20 cellular contexts compared by ENCODE assay signal in genomic region chr13:31733066-31733465, GRCh38. TPM values are rescaled to one million over a fixed set of nuclear protein-coding genes. Genes with fewer than 3 reads are reported as not detected.
DNase-seq lines count a peak whose midpoint lies in the region; ATAC-seq, FAIRE-seq and TF ChIP-seq lines count a peak whose summit lies in the region.
"Had no signal": no experiment of that assay in that cellular context is flagged by ENCODE, and none has a peak within 500 bp of the region (broad histone marks: within the 10 kb centered on the region; RNA-seq: fewer than 3 reads in every experiment).

No MANE protein-coding gene starts in this region.

- H4K20me1 ChIP-seq in IMR-90 (ENCODE audit: insufficient read depth, low read length) (no peaks in the 10 kb centered on the region), GM12878 (ENCODE audit: control insufficient read depth, insufficient read depth) (no peaks in the 10 kb centered on the region)

- H2BK5ac ChIP-seq in IMR-90 (ENCODE audit: low read depth, low read length, poor library complexity, severe bottlenecking), result no peak overlapping the region

- H3K79me2 ChIP-seq in GM12878 (ENCODE audit: control insufficient read depth, insufficient read depth, low read length), result no peaks in the 10 kb centered on the region

- TF ChIP-seq RAD21 in IMR-90 (IDR thresholded peaks at IDR 0.05; ENCODE audit: low read length) (no peak), GM12878 (IDR thresholded peaks at IDR 0.05; ENCODE audit: insufficient read depth, low read depth, low read length) (no peak)

- no peak overlapping the region for H3K14ac ChIP-seq in IMR-90 (replicated peaks; ENCODE audit: low read depth, low read length)

- H2AFZ ChIP-seq in IMR-90 (replicated peaks; ENCODE audit: low read length, poor library complexity) (no peak overlapping the region), GM12878 (ENCODE audit: control insufficient read depth, low read depth, low read length) (no peak overlapping the region)

- H3K9me3 ChIP-seq in IMR-90 (ENCODE audit: control insufficient read depth, insufficient read depth, low read length) (no peaks in the 10 kb centered on the region), GM12878 (replicated peaks; ENCODE audit: control insufficient read depth, insufficient read depth, low read length) (no peaks in the 10 kb centered on the region), left lung (no peaks in the 10 kb centered on the region), thoracic aorta (no peaks in the 10 kb centered on the region)
- H3K9me3 ChIP-seq: esophagus muscularis mucosa, heart left ventricle, right atrium auricular region had no signal

- no peak overlapping the region for H2AK5ac ChIP-seq in IMR-90 (ENCODE audit: low read depth, low read length)

- BruUV-seq in IMR-90 (replicated peaks; lab: Mats Ljungman, UMichigan) (no TSS peak), GM12878 (replicated peaks; lab: Mats Ljungman, UMichigan) (no TSS peak)

- no peak overlapping the region for H3K18ac ChIP-seq in IMR-90 (ENCODE audit: low read depth, low read length)

- POLR2A ChIA-PET in IMR-90 (lab: Charles Lee; ENCODE audit: unreplicated experiment), result no interaction called here
- POLR2A ChIA-PET in GM12878 (lab: Charles Lee), result no interaction called here

- H3K79me1 ChIP-seq in IMR-90 (ENCODE audit: low read depth in 1 of 2, low read length in 2 of 2), result no peaks in the 10 kb centered on the region

- no peaks in the 10 kb centered on the region for H3K9me1 ChIP-seq in IMR-90 (ENCODE audit: insufficient read depth, low read length)

- TF ChIP-seq POLR2A in IMR-90 (IDR thresholded peaks at IDR 0.05; ENCODE audit: low read depth, low read length) (no peak), GM12878 (IDR thresholded peaks at IDR 0.05; ENCODE audit: low read depth, low read length) (no peak)

- TF ChIP-seq CTCF in IMR-90 (conservative IDR thresholded peaks at IDR 0.05; ENCODE audit: low read depth, low read length) (no peak), GM12878 (IDR thresholded peaks at IDR 0.05 in 2 of 3, conservative IDR thresholded peaks at IDR 0.05 in 1 of 3; ENCODE audit: control insufficient read depth in 2 of 3, extremely low read depth in 1 of 3, insufficient read depth in 1 of 3, low read depth in 3 of 3, low read length in 3 of 3) (no peak), left lung (IDR thresholded peaks at IDR 0.05) (no peak), thoracic aorta (IDR thresholded peaks at IDR 0.05) (no peak)

- no peaks in the 10 kb centered on the region for H3K36me3 ChIP-seq in IMR-90 (ENCODE audit: control insufficient read depth, insufficient read depth, low read length)
- H3K36me3 ChIP-seq in GM12878 (ENCODE audit: control insufficient read depth in 2 of 2, insufficient read depth in 2 of 2, low read length in 1 of 2), result no peaks in the 10 kb centered on the region
- no peaks in the 10 kb centered on the region for H3K36me3 ChIP-seq in left lung
- H3K36me3 ChIP-seq in thoracic aorta, result no peaks in the 10 kb centered on the region
- H3K36me3 ChIP-seq: esophagus muscularis mucosa, heart left ventricle, right atrium auricular region had no signal

- no peak overlapping the region for H3K27ac ChIP-seq in IMR-90 (ENCODE audit: insufficient read depth, low read length)
- no peak overlapping the region for H3K27ac ChIP-seq in GM12878 (ENCODE audit: control insufficient read depth, insufficient read depth)
- no peak overlapping the region for H3K27ac ChIP-seq in left lung
- no peak overlapping the region for H3K27ac ChIP-seq in thoracic aorta
- H3K27ac ChIP-seq: esophagus muscularis mucosa, heart left ventricle, right atrium auricular region had no signal

- SMC1A ChIA-PET in GM12878 (lab: Charles Lee; ENCODE audit: uncharacterized antibody, unreplicated experiment), result interaction anchor here (0.6 to 1.5 kb wide), 3 partner anchors 8 to 301 kb away, joined by 3 read pairs; no protein-coding TSS in a partner anchor

- DNase-seq in IMR-90 (peak; percentile 40), GM12878 (ENCODE audit: low read depth, low spot score) (no peak), left lung (no peak), thoracic aorta (ENCODE audit: low spot score) (no peak), AG08396 (ENCODE audit: low spot score) (no peak), iPS-NIHi7 (ENCODE audit: extremely low spot score) (no peak)
- DNase-seq: activated naive CD8-positive, alpha-beta T cell treated with anti-CD3 and anti-CD28 coated beads, Interleukin-2, amount 10 ng/mL, durations not matched to agents 7 days and 5 days; heart left ventricle; islet precursor cell; Kasumi-1; NCI-H1105; NCI-H69; stimulated activated naive CD8-positive, alpha-beta T cell treated with anti-CD3 and anti-CD28 coated beads, Interleukin-15, amount 100 ng/mL, for 72 hours had no signal

- H2BK120ac ChIP-seq in IMR-90 (ENCODE audit: low read depth, low read length), result no peak overlapping the region

- H3K56ac ChIP-seq in IMR-90 (ENCODE audit: extremely low read depth, insufficient read depth, low read length), result no peak overlapping the region

- H4K91ac ChIP-seq in IMR-90 (ENCODE audit: insufficient read depth, low read depth, low read length), result no peak overlapping the region

- H2AK9ac ChIP-seq in IMR-90 (replicated peaks; ENCODE audit: low read depth, low read length, poor library complexity), result no peak overlapping the region

- intact Hi-C loops in IMR-90 (cut with micrococcal nuclease) (loop anchor here (10.0 kb wide), 1 partner anchor 78 kb away; no protein-coding TSS in a partner anchor), GM12878 (cut with micrococcal nuclease; ENCODE audit: unreplicated experiment) (no loop called here), left lung (cut with DNase I) (no loop called here)

- peak; percentile 49 for ATAC-seq in IMR-90 (ENCODE audit: low read depth)
- 0 out of 3 replicates have a peak, but pooled peaks have one; percentile 23 for ATAC-seq in GM12878
- peak; percentile 45 for ATAC-seq in left lung
- ATAC-seq in thoracic aorta (ENCODE audit: insufficient number of reproducible peaks, low FRiP score, low read depth), result no peak
- ATAC-seq in GM21717 (IDR thresholded peaks at IDR 0.05; ENCODE audit: unreplicated experiment), result no peak
- ATAC-seq: heart left ventricle; stimulated activated naive CD8-positive, alpha-beta T cell treated with anti-CD3 and anti-CD28 coated beads, Interleukin-15, amount 100 ng/mL, for 72 hours had no signal

- no CpG with 5 or more reads among the region's 5 CpGs for WGBS in IMR-90 (ENCODE audit: extremely low coverage in 2 of 2, insufficient read length in 1 of 2), 2 experiments
- 21% methylated on average over 5 of the region's 5 CpGs for WGBS in GM12878 (ENCODE audit: insufficient coverage, insufficient replicate concordance, low lambda C conversion rate, missing lambda C conversion rate)

- no peak overlapping the region for H4K5ac ChIP-seq in IMR-90 (ENCODE audit: low read depth, low read length)

- no peak for TF ChIP-seq EP300 in GM12878 (IDR thresholded peaks at IDR 0.05; ENCODE audit: borderline replicate concordance in 1 of 2, control insufficient read depth in 1 of 2, low read depth in 2 of 2, low read length in 2 of 2)

- RAD21 ChIA-PET in GM12878 (lab: Charles Lee; ENCODE audit: unreplicated experiment), result no interaction called here

- H2BK15ac ChIP-seq in IMR-90 (ENCODE audit: low read depth, low read length), result no peak overlapping the region

- H3K4ac ChIP-seq in IMR-90 (ENCODE audit: low read depth, low read length), result no peak overlapping the region

- H3K9ac ChIP-seq in IMR-90 (ENCODE audit: low read depth, low read length) (no peak overlapping the region), GM12878 (ENCODE audit: control insufficient read depth, insufficient read depth, low read length) (no peak overlapping the region)

- no peaks in the 10 kb centered on the region for H3K4me1 ChIP-seq in IMR-90 (ENCODE audit: control insufficient read depth, insufficient read depth, low read length)
- H3K4me1 ChIP-seq in GM12878 (ENCODE audit: control insufficient read depth, insufficient read depth, low read length), result no peaks in the 10 kb centered on the region
- peaks cover 0 to 11% of the 10 kb centered on the region in 2 donors for H3K4me1 ChIP-seq in left lung
- H3K4me1 ChIP-seq in thoracic aorta (ENCODE audit: control insufficient read depth in 1 of 2, low read depth in 2 of 2), result peaks cover 0 to 2% of the 10 kb centered on the region in 2 donors
- H3K4me1 ChIP-seq: esophagus muscularis mucosa, right atrium auricular region had no signal

- 0 out of 2 replicates have a peak overlapping the region, but pooled peaks have one; percentile 10 for H3K4me3 ChIP-seq in IMR-90 (ENCODE audit: insufficient read depth, low read depth, low read length)
- no peak overlapping the region for H3K4me3 ChIP-seq in GM12878
- peak overlapping the region in 1 of 2 donors; percentile 16 for H3K4me3 ChIP-seq in left lung
- H3K4me3 ChIP-seq in thoracic aorta, result peak overlapping the region; percentile 40
- H3K4me3 ChIP-seq: esophagus muscularis mucosa had no signal

- no peak for FAIRE-seq in GM12878 (lab: Jason Lieb, UNC)
- FAIRE-seq: G401.6 had no signal

- 0 out of 2 replicates have a peak overlapping the region, but pooled peaks have one; percentile 5 for H3K23ac ChIP-seq in IMR-90 (ENCODE audit: low read depth, low read length)

- no peak overlapping the region for H4K8ac ChIP-seq in IMR-90 (ENCODE audit: low read depth in 2 of 2, low read length in 2 of 2)

- dilution Hi-C loops in IMR-90 (cut with HindIII; ENCODE audit: low sequenced_read_pairs, unreplicated experiment), result no loop called here

- H2BK20ac ChIP-seq in IMR-90 (ENCODE audit: low read depth, low read length), result no peak overlapping the region

- peaks cover 5% of the 10 kb centered on the region; the same call in 1 of the 2 replicates for H3K27me3 ChIP-seq in IMR-90 (ENCODE audit: control insufficient read depth, insufficient read depth, low read length)
- no peaks in the 10 kb centered on the region for H3K27me3 ChIP-seq in GM12878 (replicated peaks in 1 of 2; ENCODE audit: control insufficient read depth in 2 of 2, insufficient read depth in 2 of 2, low read length in 1 of 2)
- no peaks in the 10 kb centered on the region for H3K27me3 ChIP-seq in left lung
- H3K27me3 ChIP-seq in thoracic aorta (replicated peaks; ENCODE audit: insufficient read depth), result no peaks in the 10 kb centered on the region
- H3K27me3 ChIP-seq: esophagus muscularis mucosa, heart left ventricle, right atrium auricular region had no signal

- CTCF ChIA-PET in IMR-90 (lab: Yijun Ruan, JAX) (interaction anchor here (0.6 to 1.2 kb wide), 2 partner anchors 8 to 21 kb away, joined by 3 to 6 read pairs; no protein-coding TSS in a partner anchor), GM12878 (lab: Yijun Ruan, JAX) (interaction anchor here (0.8 to 2.4 kb wide), 4 partner anchors 8 to 303 kb away, joined by 3 to 8 read pairs (median 4); no protein-coding TSS in a partner anchor)

- H3K4me2 ChIP-seq in IMR-90 (ENCODE audit: low read depth, low read length), result peak overlapping the region; percentile 89
- H3K4me2 ChIP-seq in GM12878 (ENCODE audit: control insufficient read depth, insufficient read depth), result no peak overlapping the region

- in situ Hi-C loops in IMR-90 (cut with MboI; ENCODE audit: low sequenced_read_pairs) (loop anchor here (10.0 to 25.0 kb wide), 3 partner anchors 198 to 496 kb away; no protein-coding TSS in a partner anchor), GM12878 (cut with MboI) (loop anchor here (10.0 kb wide), 1 partner anchor 498 kb away; no protein-coding TSS in a partner anchor)

RNA-seq across cellular contexts. Expression of gene RXFP2, which starts 6.3 kb away (rescaled TPM):
- total RNA-seq in IMR-90 (2012; rRNA removed) (not detected in 2 replicates), GM12878 (2014; rRNA removed) (not detected in 2 replicates), GM12878 (2014; rRNA removed; fragmentation: Illumina TruSeq; extraction: Trizol) (not detected in 2 replicates), GM12878 (2021) (not detected in 2 replicates), left lung (not detected), thoracic aorta (1 to 10 TPM in 1 of 2 donors, under 1 TPM in 1; 0.21 to 3.0 TPM)
- polyA plus RNA-seq in IMR-90 (2012; rRNA removed) (not detected in 2 replicates), GM12878 (2011; rRNA removed) (0.05 TPM in 1 of 2 replicates, not detected in the other), GM12878 (2014; fragmentation: Illumina TruSeq; extraction: Trizol) (0.01 TPM in 1 of 2 replicates, not detected in the other), GM12878 (2014; fragmentation: Nextera tagmentation; extraction: Ambion mirVana) (not detected), GM12878 (2014; rRNA removed) (not detected in 2 replicates), GM12878 (2016; fragmentation: Nextera tagmentation; extraction: Ambion mirVana) (not detected)
- polyA plus RNA-seq in IMR-90 (2012; cell fraction: cytosol; rRNA removed), result not detected in 2 replicates
- not detected in 2 replicates for polyA plus RNA-seq in IMR-90 (2012; cell fraction: nucleus; rRNA removed; ENCODE audit: low replicate concordance)
- total RNA-seq in GM12878 (2013; cell fraction: nucleolus; rRNA removed), result not detected in 2 replicates
- polyA plus RNA-seq in GM12878 (2011; ENCODE audit: low read depth), result not detected
- not detected in 2 replicates for polyA plus RNA-seq in GM12878 (2011; cell fraction: cytosol; rRNA removed)
- polyA plus RNA-seq in GM12878 (2011; cell fraction: nucleus; rRNA removed), result 0.10 TPM in 1 of 2 replicates, not detected in the other
- polyA plus RNA-seq in GM12878 (2012), result not detected in 2 replicates
- polyA minus RNA-seq in GM12878 (2011; rRNA and poly(A)+ RNA removed), result not detected in 2 replicates
- polyA minus RNA-seq in GM12878 (2011; cell fraction: cytosol; rRNA and poly(A)+ RNA removed), result not detected in 2 replicates
- polyA minus RNA-seq in GM12878 (2011; cell fraction: nucleus; rRNA and poly(A)+ RNA removed), result not detected in 2 replicates
- total RNA-seq: activated naive CD8-positive, alpha-beta T cell treated with anti-CD3 and anti-CD28 coated beads, Interleukin-2, amount 10 ng/mL, durations not matched to agents 7 days and 5 days; activated T-helper 1 cell treated with anti-CD3 and anti-CD28 coated beads, Interleukin-12 subunit alpha, Interleukin-12 subunit beta, Interleukin-2, Interleukin-4 antibody, amounts not matched to agents 30 ng/mL and 10 ng/mL and 1 ng/mL, durations not matched to agents 14 hours and 24 hours and 36 hours; cardiac septum; heart left ventricle; HT-29; right atrium auricular region had no signal
- polyA plus RNA-seq: heart left ventricle had no signal

Comparison
In these comparisons a context has a peak if more than half of its experiments do, and no peak if none do; other contexts are left out.
1. ATAC-seq: peak in IMR-90 (single experiment), GM12878 (single experiment) and left lung (single experiment); none in thoracic aorta (single experiment) and GM21717 (single experiment).